In genomic region chr12:115224031-115224430, GRCh38 we compare ENCODE assay signal across 24 cellular contexts.
DNase-seq lines count a peak whose midpoint lies in the region; ATAC-seq and TF ChIP-seq lines count a peak whose summit lies in the region.
"Had no signal": no experiment of that assay in that cellular context is flagged by ENCODE, and none has a peak within 500 bp of the region (broad histone marks: within the 10 kb centered on the region; RNA-seq: fewer than 3 reads in every experiment).

No MANE protein-coding gene starts in this region.

- no peaks in the 10 kb centered on the region for H3K9me3 ChIP-seq in mesodermal cell (ENCODE audit: control insufficient read depth, low read length)
- H3K9me3 ChIP-seq in spleen = no peaks in the 10 kb centered on the region
- H3K9me3 ChIP-seq: ascending aorta, esophagus muscularis mucosa had no signal

- no peak for TF ChIP-seq POLR2A in spleen (IDR thresholded peaks at IDR 0.05)

- no peak overlapping the region for H3K4me3 ChIP-seq in mesodermal cell (ENCODE audit: extremely low read depth, insufficient read depth, low read length, poor library complexity, severe bottlenecking)
- H3K4me3 ChIP-seq in spleen = no peak overlapping the region
- H3K4me3 ChIP-seq: ascending aorta, esophagus muscularis mucosa had no signal

- H3K27ac ChIP-seq in mesodermal cell (ENCODE audit: low read depth, low read length, severe bottlenecking) (peak overlapping the region; percentile 6), spleen (no peak overlapping the region)
- H3K27ac ChIP-seq: ascending aorta, esophagus muscularis mucosa had no signal

- H3K4me3 Mint-ChIP-seq in activated T-helper 2 cell treated with anti-CD3 and anti-CD28 coated beads, Interferon-gamma antibody, Interleukin-2, Interleukin-4, amounts not matched to agents 10 μg/mL and 5 μg/mL and 100 μg/mL, durations not matched to agents 14 hours and 24 hours and 36 hours (ENCODE audit: low read depth) = no peak overlapping the region
- H3K4me3 Mint-ChIP-seq: activated T-cell treated with anti-CD3 and anti-CD28 coated beads, Interleukin-2, amount 50 U/mL, for 72 hours; natural killer cell had no signal

- H3K27me3 Mint-ChIP-seq in activated T-helper 2 cell treated with anti-CD3 and anti-CD28 coated beads, Interferon-gamma antibody, Interleukin-2, Interleukin-4, amounts not matched to agents 10 μg/mL and 5 μg/mL and 100 μg/mL, durations not matched to agents 14 hours and 24 hours and 36 hours (ENCODE audit: low read depth) = no peaks in the 10 kb centered on the region

- H3K4me1 ChIP-seq in mesodermal cell (ENCODE audit: control insufficient read depth, insufficient read depth, low read length, poor library complexity, severe bottlenecking) = peaks cover 35% of the 10 kb centered on the region
- no peaks in the 10 kb centered on the region for H3K4me1 ChIP-seq in spleen
- H3K4me1 ChIP-seq: ascending aorta, esophagus muscularis mucosa had no signal

- TF ChIP-seq CTCF in spleen (IDR thresholded peaks at IDR 0.05 in 8 of 11, conservative IDR thresholded peaks at IDR 0.05 in 3 of 11) = no peak

- H3K36me3 Mint-ChIP-seq in activated T-helper 2 cell treated with anti-CD3 and anti-CD28 coated beads, Interferon-gamma antibody, Interleukin-2, Interleukin-4, amounts not matched to agents 10 μg/mL and 5 μg/mL and 100 μg/mL, durations not matched to agents 14 hours and 24 hours and 36 hours (ENCODE audit: low read depth) = no peaks in the 10 kb centered on the region
- H3K36me3 Mint-ChIP-seq: natural killer cell had no signal

- ATAC-seq in GM18520 (IDR thresholded peaks at IDR 0.05; ENCODE audit: unreplicated experiment) = no peak
- ATAC-seq: activated T-cell treated with anti-CD3 and anti-CD28 coated beads, Interleukin-2, amount 50 U/mL, for 72 hours; HCT116; left cardiac atrium; natural killer cell; sciatic nerve had no signal

- H3K4me1 Mint-ChIP-seq in activated T-helper 2 cell treated with anti-CD3 and anti-CD28 coated beads, Interferon-gamma antibody, Interleukin-2, Interleukin-4, amounts not matched to agents 10 μg/mL and 5 μg/mL and 100 μg/mL, durations not matched to agents 14 hours and 24 hours and 36 hours (ENCODE audit: low read depth) = no peaks in the 10 kb centered on the region
- H3K4me1 Mint-ChIP-seq: natural killer cell had no signal

- peaks cover 4% of the 10 kb centered on the region for H3K9me3 Mint-ChIP-seq in activated T-helper 2 cell treated with anti-CD3 and anti-CD28 coated beads, Interferon-gamma antibody, Interleukin-2, Interleukin-4, amounts not matched to agents 10 μg/mL and 5 μg/mL and 100 μg/mL, durations not matched to agents 14 hours and 24 hours and 36 hours

- H3K36me3 ChIP-seq in mesodermal cell (ENCODE audit: control insufficient read depth, insufficient read depth, low read length) = no peaks in the 10 kb centered on the region
- no peaks in the 10 kb centered on the region for H3K36me3 ChIP-seq in spleen
- H3K36me3 ChIP-seq: ascending aorta, esophagus muscularis mucosa had no signal

- 81 to 83% methylated on average over 2 to 3 of the region's 4 CpGs for WGBS in mesodermal cell (ENCODE audit: insufficient coverage in 2 of 2), 2 experiments
- WGBS in spleen, 5 donors = 72 to 79% (median 76%) methylated on average over 4 of the region's 4 CpGs

- H3K27me3 ChIP-seq in spleen (replicated peaks in 1 of 7) = no peaks in the 10 kb centered on the region
- H3K27me3 ChIP-seq: ascending aorta, esophagus muscularis mucosa had no signal

- H3K27ac Mint-ChIP-seq in activated T-helper 2 cell treated with anti-CD3 and anti-CD28 coated beads, Interferon-gamma antibody, Interleukin-2, Interleukin-4, amounts not matched to agents 10 μg/mL and 5 μg/mL and 100 μg/mL, durations not matched to agents 14 hours and 24 hours and 36 hours = no peak overlapping the region
- H3K27ac Mint-ChIP-seq: activated T-cell treated with anti-CD3 and anti-CD28 coated beads, Interleukin-2, amount 50 U/mL, for 72 hours; natural killer cell had no signal

- peak; percentile 39 for DNase-seq in Daoy (ENCODE audit: low read depth)
- peak; percentile 11 for DNase-seq in HT1080 (ENCODE audit: low read depth)
- peak; percentile 32 for DNase-seq in astrocyte of the hippocampus (ENCODE audit: low read depth, low spot score)
- no peak for DNase-seq in DMS53 treated with DMSO at 0.1 percent for 48 hours (lab: John Stamatoyannopoulos, UW; ENCODE audit: unreplicated experiment)
- DNase-seq in spleen = no peak
- DNase-seq in activated T-helper 2 cell treated with anti-CD3 and anti-CD28 coated beads, Interferon-gamma antibody, Interleukin-2, Interleukin-4, amounts not matched to agents 10 μg/mL and 5 μg/mL and 100 μg/mL, durations not matched to agents 14 hours and 24 hours and 36 hours (ENCODE audit: low spot score) = no peak
- DNase-seq: activated naive CD4-positive, alpha-beta T cell treated with anti-CD3 and anti-CD28 coated beads, Interleukin-2, amount 50 U/mL, for 16 hours; activated T-cell treated with anti-CD3 and anti-CD28 coated beads, Interleukin-2, amount 50 U/mL, for 72 hours; C1 segment of cervical spinal cord; effector memory CD4-positive, alpha-beta T cell; left cardiac atrium; midbrain; natural killer cell; NCI-H1694 treated with DMSO at 0.1 percent for 48 hours; NCI-H2227 treated with DMSO at 0.1 percent for 48 hours; NCI-H748 treated with DMSO at 0.1 percent for 48 hours; SHP77 treated with DMSO at 0.1 percent for 48 hours; T-helper 1 cell had no signal

- intact Hi-C loops in spleen (cut with DNase I; ENCODE audit: low total_unique reads) = no loop called here
- intact Hi-C loops in activated T-helper 2 cell treated with anti-CD3 and anti-CD28 coated beads, Interferon-gamma antibody, Interleukin-2, Interleukin-4, amounts not matched to agents 10 μg/mL and 5 μg/mL and 100 μg/mL, durations not matched to agents 14 hours and 24 hours and 36 hours (cut with micrococcal nuclease) = no loop called here

Comparison
In these comparisons a context has a peak if more than half of its experiments do, and no peak if none do; other contexts are left out.
1. DNase-seq: peak in Daoy (single experiment), HT1080 (single experiment) and astrocyte of the hippocampus (single experiment); none in DMS53 treated with DMSO at 0.1 percent for 48 hours (single experiment), spleen (single experiment) and activated T-helper 2 cell treated with anti-CD3 and anti-CD28 coated beads, Interferon-gamma antibody, Interleukin-2, Interleukin-4, amounts not matched to agents 10 μg/mL and 5 μg/mL and 100 μg/mL, durations not matched to agents 14 hours and 24 hours and 36 hours (single experiment).